8 cellular contexts compared by ENCODE assay signal in genomic region chr5:52356311-52356918, GRCh38.
A peak's percentile ranks its signal among the peaks of the same experiment; 100 is the strongest.
DNase-seq lines count a peak whose midpoint lies in the region; ATAC-seq and FAIRE-seq lines count a peak whose summit lies in the region.

No MANE protein-coding gene starts in this region.

- peak; percentile 98 for FAIRE-seq in islet of Langerhans (lab: Jason Lieb, UNC)

- in situ Hi-C loops in SK-MEL-5 (cut with HindIII; ENCODE audit: low pct_unique_long_range_greater_than_20kb, low sequenced_read_pairs) = no loop called here

- ATAC-seq in GM21737 (IDR thresholded peaks at IDR 0.05; ENCODE audit: unreplicated experiment) (no peak), GM19395 (IDR thresholded peaks at IDR 0.05; ENCODE audit: unreplicated experiment) (no peak)

- DNase-seq in COR-L47 (lab: John Stamatoyannopoulos, UW) = peak; percentile 82
- DNase-seq in Kasumi-1 (lab: John Stamatoyannopoulos, UW) = peak; percentile 43 to 62
- peak; percentile 60 for DNase-seq in SK-MEL-5 (ENCODE audit: low read depth, low spot score)
- no peak for DNase-seq in islet precursor cell
- DNase-seq in activated CD4-positive, alpha-beta T cell treated with anti-CD3 and anti-CD28 coated beads, Interleukin-2, amount 50 U/mL, for 1 hour = no peak

Comparison
In these comparisons a context has a peak if more than half of its experiments do, and no peak if none do; other contexts are left out.
1. DNase-seq: peak in COR-L47 (single experiment), Kasumi-1 (2 of 2) and SK-MEL-5 (single experiment); none in islet precursor cell (single experiment) and activated CD4-positive, alpha-beta T cell treated with anti-CD3 and anti-CD28 coated beads, Interleukin-2, amount 50 U/mL, for 1 hour (single experiment).